Comparison of ENCODE assay signal across 16 cellular contexts in the genomic region with DNA sequence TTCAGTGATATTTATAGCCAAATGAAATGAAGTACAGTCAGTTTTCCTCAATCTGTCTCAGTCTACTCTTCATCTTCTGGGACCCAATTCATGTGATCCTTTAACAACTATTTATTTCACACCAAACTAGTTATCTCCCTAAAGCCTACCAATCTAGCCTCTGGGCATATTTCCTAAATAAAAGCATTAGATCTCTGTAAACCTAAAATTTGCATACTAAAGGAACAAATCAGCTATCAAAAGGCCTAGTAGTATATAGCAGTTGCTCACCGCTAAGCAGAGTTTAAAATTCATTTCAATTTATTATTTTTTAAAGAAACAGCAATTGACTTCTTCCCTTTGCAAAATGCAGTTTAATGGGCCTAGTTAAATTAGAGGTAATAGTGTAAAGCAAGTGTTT.
A peak's percentile ranks its signal among the peaks of the same experiment; 100 is the strongest.
DNase-seq lines count a peak whose midpoint lies in the region; ATAC-seq and TF ChIP-seq lines count a peak whose summit lies in the region.
"Had no signal": no experiment of that assay in that cellular context is flagged by ENCODE, and none has a peak within 500 bp of the region (broad histone marks: within the 10 kb centered on the region; RNA-seq: fewer than 3 reads in every experiment).

No MANE protein-coding gene starts in this region.

- no peaks in the 10 kb centered on the region for H3K9me3 Mint-ChIP-seq in natural killer cell treated with Interleukin-12 subunit alpha and Interleukin-12 subunit beta and Interleukin-15 and Interleukin-18, amount 100 ng/mL, for 72 hours
- H3K9me3 Mint-ChIP-seq in natural killer cell (no peaks in the 10 kb centered on the region), glutamatergic neuron (ENCODE audit: unreplicated experiment) (peaks cover 1% of the 10 kb centered on the region)
- no peaks in the 10 kb centered on the region for H3K9me3 Mint-ChIP-seq in CD8-positive, alpha-beta memory T cell

- H3K27me3 Mint-ChIP-seq in natural killer cell treated with Interleukin-12 subunit alpha and Interleukin-12 subunit beta and Interleukin-15 and Interleukin-18, amount 100 ng/mL, for 72 hours: no peaks in the 10 kb centered on the region
- H3K27me3 Mint-ChIP-seq in natural killer cell (ENCODE audit: low read depth in 2 of 2) (no peaks in the 10 kb centered on the region), glutamatergic neuron (ENCODE audit: unreplicated experiment) (peaks cover 4% of the 10 kb centered on the region)
- H3K27me3 Mint-ChIP-seq in CD8-positive, alpha-beta memory T cell: no peaks in the 10 kb centered on the region

- no peaks in the 10 kb centered on the region for H3K36me3 ChIP-seq in OCI-LY1 (ENCODE audit: insufficient read depth, low read length)
- no peaks in the 10 kb centered on the region for H3K36me3 ChIP-seq in CD8-positive, alpha-beta memory T cell (ENCODE audit: insufficient read depth, low read length)
- H3K36me3 ChIP-seq: BLaER1, HAP-1, MG63 had no signal

- H3K27ac Mint-ChIP-seq in natural killer cell treated with Interleukin-12 subunit alpha and Interleukin-12 subunit beta and Interleukin-15 and Interleukin-18, amount 100 ng/mL, for 72 hours: peak overlapping the region; percentile 21 to 81
- H3K27ac Mint-ChIP-seq in natural killer cell (no peak overlapping the region), glutamatergic neuron (ENCODE audit: unreplicated experiment) (peak overlapping the region; percentile 49)
- peak overlapping the region in 4 of 8 donors; percentile 32 to 72 (median 66) for H3K27ac Mint-ChIP-seq in CD8-positive, alpha-beta memory T cell

- peaks cover 17% of the 10 kb centered on the region for H3K36me3 Mint-ChIP-seq in natural killer cell treated with Interleukin-12 subunit alpha and Interleukin-12 subunit beta and Interleukin-15 and Interleukin-18, amount 100 ng/mL, for 72 hours
- H3K36me3 Mint-ChIP-seq in natural killer cell: no peaks in the 10 kb centered on the region
- H3K36me3 Mint-ChIP-seq in glutamatergic neuron (ENCODE audit: unreplicated experiment): no peaks in the 10 kb centered on the region
- peaks cover 0 to 2% (median 0%) of the 10 kb centered on the region in 3 donors for H3K36me3 Mint-ChIP-seq in CD8-positive, alpha-beta memory T cell

- no peak overlapping the region for H2AFZ ChIP-seq in OCI-LY1 (ENCODE audit: low read length)

- DNase-seq in natural killer cell treated with Interleukin-12 subunit alpha and Interleukin-12 subunit beta and Interleukin-15 and Interleukin-18, amount 100 ng/mL, for 72 hours (ENCODE audit: low spot score): no peak
- no peak for DNase-seq in natural killer cell
- no peak for DNase-seq in glutamatergic neuron
- no peak for DNase-seq in CD8-positive, alpha-beta memory T cell
- no peak for DNase-seq in NCI-H748 treated with DMSO at 0.1 percent for 48 hours (lab: John Stamatoyannopoulos, UW)
- DNase-seq in hypothalamus (lab: John Stamatoyannopoulos, UW): no peak
- DNase-seq: EL, KG1, MG63, NCI-H187 treated with DMSO at 0.1 percent for 48 hours, NCI-H2171, NCI-H510A, SIG-M5 had no signal

- TF ChIP-seq CTCF in natural killer cell (IDR thresholded peaks at IDR 0.05) (no peak), OCI-LY1 (IDR thresholded peaks at IDR 0.05; ENCODE audit: low read length) (no peak), glutamatergic neuron (IDR thresholded peaks at IDR 0.05; ENCODE audit: partially characterized antibody, unreplicated experiment) (no peak)

- peaks cover 32% of the 10 kb centered on the region for H3K79me2 ChIP-seq in OCI-LY1 (ENCODE audit: insufficient read depth, low read length)

- peaks cover 100% of the 10 kb centered on the region for H3K4me1 ChIP-seq in OCI-LY1 (ENCODE audit: insufficient read depth, low read length, severe bottlenecking)
- peaks cover 29% of the 10 kb centered on the region for H3K4me1 ChIP-seq in CD8-positive, alpha-beta memory T cell (ENCODE audit: insufficient read depth, low read length)

- ATAC-seq in natural killer cell treated with Interleukin-12 subunit alpha and Interleukin-12 subunit beta and Interleukin-15 and Interleukin-18, amount 100 ng/mL, for 72 hours: no peak
- no peak for ATAC-seq in natural killer cell

- POLR2A ChIA-PET in CD8-positive, alpha-beta memory T cell (lab: Charles Lee): no interaction called here

- H3K4me2 ChIP-seq in OCI-LY1 (ENCODE audit: low read length): peak overlapping the region; percentile 75
- H3K4me2 ChIP-seq: BLaER1 had no signal

- H3K9me3 ChIP-seq in OCI-LY1 (ENCODE audit: low read length): no peaks in the 10 kb centered on the region
- H3K9me3 ChIP-seq in CD8-positive, alpha-beta memory T cell (ENCODE audit: low read length): no peaks in the 10 kb centered on the region
- H3K9me3 ChIP-seq: BLaER1, HAP-1, MG63 had no signal

- H3K9me2 ChIP-seq in OCI-LY1 (ENCODE audit: low read depth, low read length): no peaks in the 10 kb centered on the region

- peaks cover 16% of the 10 kb centered on the region; the same call in 1 of the 2 replicates for H3F3A ChIP-seq in OCI-LY1 (ENCODE audit: insufficient read depth, low read length)

- H3K27ac ChIP-seq in OCI-LY1 (ENCODE audit: low read depth, low read length, poor library complexity, severe bottlenecking): peak overlapping the region; percentile 99
- no peak overlapping the region for H3K27ac ChIP-seq in CD8-positive, alpha-beta memory T cell (ENCODE audit: low read depth, low read length)
- H3K27ac ChIP-seq: BLaER1 had no signal

- no peaks in the 10 kb centered on the region for H4K20me1 ChIP-seq in OCI-LY1 (ENCODE audit: insufficient read depth, low read length)
- H4K20me1 ChIP-seq: BLaER1 had no signal

- peak overlapping the region; percentile 37 for H3K4me3 ChIP-seq in OCI-LY1 (ENCODE audit: low read depth, low read length, poor library complexity, severe bottlenecking)
- H3K4me3 ChIP-seq in CD8-positive, alpha-beta memory T cell (ENCODE audit: low read length): no peak overlapping the region
- H3K4me3 ChIP-seq: BLaER1, HAP-1, MG63 had no signal

- peak overlapping the region; percentile 82 for H3K9ac ChIP-seq in OCI-LY1 (ENCODE audit: low read length)
- H3K9ac ChIP-seq: BLaER1 had no signal

- no peaks in the 10 kb centered on the region for H3K27me3 ChIP-seq in OCI-LY1 (ENCODE audit: insufficient read depth, low read length)
- no peaks in the 10 kb centered on the region for H3K27me3 ChIP-seq in CD8-positive, alpha-beta memory T cell (ENCODE audit: insufficient read depth, low read length, poor library complexity, severe bottlenecking)
- H3K27me3 ChIP-seq: BLaER1, MG63 had no signal

- H3K4me3 Mint-ChIP-seq in natural killer cell treated with Interleukin-12 subunit alpha and Interleukin-12 subunit beta and Interleukin-15 and Interleukin-18, amount 100 ng/mL, for 72 hours: no peak overlapping the region
- no peak overlapping the region for H3K4me3 Mint-ChIP-seq in natural killer cell
- peak overlapping the region; percentile 36 for H3K4me3 Mint-ChIP-seq in glutamatergic neuron (ENCODE audit: unreplicated experiment)
- no peak overlapping the region for H3K4me3 Mint-ChIP-seq in CD8-positive, alpha-beta memory T cell

- peaks cover 45 to 68% of the 10 kb centered on the region in 2 donors for H3K4me1 Mint-ChIP-seq in natural killer cell treated with Interleukin-12 subunit alpha and Interleukin-12 subunit beta and Interleukin-15 and Interleukin-18, amount 100 ng/mL, for 72 hours (ENCODE audit: low read depth in 2 of 2)
- H3K4me1 Mint-ChIP-seq in natural killer cell: peaks cover 33% of the 10 kb centered on the region in 2 donors
- H3K4me1 Mint-ChIP-seq in glutamatergic neuron (ENCODE audit: low read depth, unreplicated experiment): peaks cover 28% of the 10 kb centered on the region
- peaks cover 64 to 86% (median 82%) of the 10 kb centered on the region in 3 donors for H3K4me1 Mint-ChIP-seq in CD8-positive, alpha-beta memory T cell

- intact Hi-C loops in natural killer cell (cut with micrococcal nuclease): no loop called here

- CTCF ChIA-PET in CD8-positive, alpha-beta memory T cell (lab: Charles Lee): interaction anchor here (1.0 kb wide), 1 partner anchor 38 kb away, joined by 3 read pairs; no protein-coding TSS in a partner anchor

Comparison
In these comparisons a context has a peak if more than half of its experiments do, and no peak if none do; other contexts are left out.
1. H3K27ac Mint-ChIP-seq: peak in natural killer cell treated with Interleukin-12 subunit alpha and Interleukin-12 subunit beta and Interleukin-15 and Interleukin-18, amount 100 ng/mL, for 72 hours (2 of 2) and glutamatergic neuron (single experiment); none in natural killer cell (0 of 2).